Comparison of ENCODE assay signal across 15 cellular contexts in genomic region chr17:17214646-17215436, GRCh38. TPM values are rescaled to one million over a fixed set of nuclear protein-coding genes. Genes with fewer than 3 reads are reported as not detected.
DNase-seq lines count a peak whose midpoint lies in the region; ATAC-seq and TF ChIP-seq lines count a peak whose summit lies in the region.
"Had no signal": no experiment of that assay in that cellular context is flagged by ENCODE, and none has a peak within 500 bp of the region (broad histone marks: within the 10 kb centered on the region; RNA-seq: fewer than 3 reads in every experiment).

No MANE protein-coding gene starts in this region.

- no peak for TF ChIP-seq CTCF in suprapubic skin (IDR thresholded peaks at IDR 0.05)

- H2AFZ ChIP-seq in neuronal stem cell (ENCODE audit: low read length), result no peak overlapping the region

- no peak overlapping the region for H2BK12ac ChIP-seq in neuronal stem cell (ENCODE audit: low read length)

- ATAC-seq in Right ventricle myocardium superior (ENCODE audit: poor library complexity) (no peak), left lobe of liver (peak; percentile 9), aorta (ENCODE audit: low FRiP score) (peak; percentile 11), GM18505 (IDR thresholded peaks at IDR 0.05; ENCODE audit: unreplicated experiment) (no peak)
- ATAC-seq: HCT116 had no signal

- TF ChIP-seq EP300 in suprapubic skin (IDR thresholded peaks at IDR 0.05), result no peak

- H3K9ac ChIP-seq in neuronal stem cell (ENCODE audit: low read depth, low read length, poor library complexity), result no peak overlapping the region
- H3K9ac ChIP-seq: BLaER1 had no signal

- H3K4me3 ChIP-seq in neuronal stem cell (ENCODE audit: low read length in 2 of 2) (no peak overlapping the region), aorta (ENCODE audit: low read length in 2 of 2) (no peak overlapping the region), suprapubic skin (no peak overlapping the region)
- H3K4me3 ChIP-seq: BLaER1 had no signal

- H3K14ac ChIP-seq in neuronal stem cell (ENCODE audit: low read length), result peak overlapping the region; percentile 21

- H2BK5ac ChIP-seq in neuronal stem cell (ENCODE audit: low read length), result no peak overlapping the region

- H3K23ac ChIP-seq in neuronal stem cell (ENCODE audit: low read depth, low read length, poor library complexity), result peak overlapping the region; percentile 80

- no peaks in the 10 kb centered on the region for H3K79me1 ChIP-seq in neuronal stem cell (ENCODE audit: low read depth, low read length)

- H4K91ac ChIP-seq in neuronal stem cell (ENCODE audit: low read depth, low read length, poor library complexity), result no peak overlapping the region

- H3K4me1 ChIP-seq in neuronal stem cell (ENCODE audit: control insufficient read depth in 2 of 2, insufficient read depth in 1 of 2, low read depth in 1 of 2, low read length in 2 of 2) (no peaks in the 10 kb centered on the region), aorta (ENCODE audit: control insufficient read depth in 1 of 2, insufficient read depth in 2 of 2, low read length in 2 of 2) (no peaks in the 10 kb centered on the region), suprapubic skin (no peaks in the 10 kb centered on the region)

- WGBS in neuronal stem cell (ENCODE audit: extremely low coverage in 2 of 2, insufficient read length in 2 of 2, insufficient replicate concordance in 1 of 2), 2 donors, result no CpG with 5 or more reads among the region's 27 CpGs
- WGBS in aorta, 2 donors, result 88 to 90% methylated on average over 27 of the region's 27 CpGs
- 83% methylated on average over 20 of the region's 27 CpGs for WGBS in suprapubic skin

- no peak overlapping the region for H3K4me2 ChIP-seq in neuronal stem cell (ENCODE audit: insufficient read depth, low read length, poor library complexity, severe bottlenecking)
- H3K4me2 ChIP-seq: BLaER1 had no signal

- intact Hi-C loops in Right ventricle myocardium superior (cut with DNase I) (no loop called here), cardiac septum (cut with DNase I) (no loop called here), aorta (cut with DNase I) (no loop called here)

- H2BK120ac ChIP-seq in neuronal stem cell (ENCODE audit: low read depth, low read length), result no peak overlapping the region

- H3K4ac ChIP-seq in neuronal stem cell (ENCODE audit: low read length), result no peak overlapping the region

- no peaks in the 10 kb centered on the region for H3K27me3 ChIP-seq in neuronal stem cell (ENCODE audit: control insufficient read depth in 3 of 3, insufficient read depth in 3 of 3, low read depth in 1 of 3, low read length in 3 of 3)
- no peaks in the 10 kb centered on the region for H3K27me3 ChIP-seq in aorta (ENCODE audit: control insufficient read depth in 1 of 2, insufficient read depth in 2 of 2, low read length in 1 of 2)
- H3K27me3 ChIP-seq in suprapubic skin, result no peaks in the 10 kb centered on the region
- H3K27me3 ChIP-seq: BLaER1 had no signal

- no peak overlapping the region for H3K18ac ChIP-seq in neuronal stem cell (ENCODE audit: low read length)

- no peak for TF ChIP-seq POLR2A in GM18505 (IDR thresholded peaks at IDR 0.05; ENCODE audit: borderline replicate concordance, extremely low read depth, insufficient read depth, insufficient read length)
- TF ChIP-seq POLR2A in suprapubic skin (IDR thresholded peaks at IDR 0.05), result no peak

- no peak overlapping the region for H3K27ac ChIP-seq in neuronal stem cell (replicated peaks; ENCODE audit: low read length)
- no peak overlapping the region for H3K27ac ChIP-seq in aorta (ENCODE audit: low read depth in 1 of 2, low read length in 2 of 2)
- H3K27ac ChIP-seq in suprapubic skin, result no peak overlapping the region
- H3K27ac ChIP-seq: BLaER1 had no signal

- H3K36me3 ChIP-seq in neuronal stem cell (replicated peaks in 1 of 2; ENCODE audit: control insufficient read depth in 2 of 2, insufficient read depth in 2 of 2, low read length in 2 of 2) (peaks cover 48 to 82% of the 10 kb centered on the region in 2 donors), aorta (ENCODE audit: control insufficient read depth in 1 of 2, insufficient read depth in 2 of 2, low read length in 1 of 2) (peaks cover 9 to 10% of the 10 kb centered on the region in 2 donors), suprapubic skin (peaks cover 90% of the 10 kb centered on the region)

- H3K9me3 ChIP-seq in neuronal stem cell (replicated peaks in 1 of 2; ENCODE audit: control insufficient read depth in 2 of 2, insufficient read depth in 1 of 2, low read depth in 1 of 2, low read length in 2 of 2) (no peaks in the 10 kb centered on the region), aorta (ENCODE audit: control insufficient read depth, low read length) (no peaks in the 10 kb centered on the region), suprapubic skin (no peaks in the 10 kb centered on the region)
- H3K9me3 ChIP-seq: BLaER1 had no signal

- peak overlapping the region; percentile 23 for H4K8ac ChIP-seq in neuronal stem cell (ENCODE audit: low read depth, low read length)

- DNase-seq in Right ventricle myocardium superior (peak; percentile 35), cardiac septum (ENCODE audit: low spot score) (no peak), left lobe of liver (ENCODE audit: low spot score) (no peak), neuronal stem cell (ENCODE audit: low spot score) (no peak), aorta (no peak), suprapubic skin (ENCODE audit: low spot score in 2 of 2) (no peak), ecto neural progenitor cell (ENCODE audit: low spot score) (no peak)
- DNase-seq: 8988T; CD4-positive, alpha-beta memory T cell; DMS153; DMS79; GDM1 had no signal

- no peak overlapping the region for H2AK5ac ChIP-seq in neuronal stem cell (ENCODE audit: low read depth, low read length)

- no peak overlapping the region for H2BK15ac ChIP-seq in neuronal stem cell (ENCODE audit: low read length)

RNA-seq across cellular contexts. Expression of gene PLD6, which starts 8.7 kb away (rescaled TPM):
- total RNA-seq in Right ventricle myocardium superior (10.2 TPM), cardiac septum (1.4 TPM), left lobe of liver (4.2 TPM), aorta (1 to 10 TPM; 1.3 to 1.8 TPM), suprapubic skin (1 to 10 TPM; 3.3 to 9.1 (median 5.2) TPM)
- 0.38 TPM for polyA plus RNA-seq in neuronal stem cell (2013, experiment 1 of 2)
- 0.35 TPM for polyA plus RNA-seq in neuronal stem cell (2013, experiment 2 of 2)
- 1 to 10 TPM in 1 of 2 donors, under 1 TPM in 1; 0.13 to 2.1 TPM for polyA plus RNA-seq in aorta

RNA-seq across cellular contexts. Expression of gene FLCN, which starts 22.1 kb away (rescaled TPM):
- total RNA-seq in Right ventricle myocardium superior (52.3 TPM), cardiac septum (36.1 TPM), left lobe of liver (34.7 TPM), aorta (10 to 100 TPM; 53.4 to 81.8 TPM), suprapubic skin (100 to 1,000 TPM in 1 of 4 donors, 10 to 100 TPM in 3; 28.4 to 143 (median 49.2) TPM)
- polyA plus RNA-seq in neuronal stem cell (2013, experiment 1 of 2), result 12.0 TPM
- 12.6 TPM for polyA plus RNA-seq in neuronal stem cell (2013, experiment 2 of 2)
- 10 to 100 TPM; 12.5 to 85.0 TPM for polyA plus RNA-seq in aorta

Comparison
In these comparisons a context has a peak if more than half of its experiments do, and no peak if none do; other contexts are left out.
1. ATAC-seq: peak in left lobe of liver (single experiment) and aorta (single experiment); none in Right ventricle myocardium superior (single experiment) and GM18505 (single experiment).